Comparison of ENCODE assay signal across 22 cellular contexts in genomic region chr12:127277882-127278281, GRCh38.
DNase-seq lines count a peak whose midpoint lies in the region; ATAC-seq lines count a peak whose summit lies in the region.
"Had no signal": no experiment of that assay in that cellular context is flagged by ENCODE, and none has a peak within 500 bp of the region (broad histone marks: within the 10 kb centered on the region; RNA-seq: fewer than 3 reads in every experiment).

No MANE protein-coding gene starts in this region.

- DNase-seq in activated naive CD4-positive, alpha-beta T cell treated with anti-CD3 and anti-CD28 coated beads for 36 hours: no peak
- no peak for DNase-seq in activated naive CD4-positive, alpha-beta T cell treated with anti-CD3 and anti-CD28 coated beads, Interleukin-2, amount 50 U/mL, for 16 hours
- no peak for DNase-seq in stimulated activated effector memory CD8-positive, alpha-beta T cell treated with anti-CD3 and anti-CD28 coated beads, Interleukin-12 subunit alpha, Interleukin-12 subunit beta, amount 100 ng/mL, for 72 hours (ENCODE audit: low spot score in 2 of 2)
- no peak for DNase-seq in AML-193 (lab: John Stamatoyannopoulos, UW)
- no peak for DNase-seq in SIG-M5 (lab: John Stamatoyannopoulos, UW)
- DNase-seq in left cardiac atrium: no peak
- DNase-seq: 8988T; activated CD4-positive, alpha-beta T cell treated with anti-CD3 and anti-CD28 coated beads, Interleukin-2, amount 50 U/mL, for 4 hours; activated T-cell treated with anti-CD3 and anti-CD28 coated beads, Interleukin-2, amount 50 U/mL, for 72 hours; caudate nucleus; DMS153; effector memory CD4-positive, alpha-beta T cell; kidney; mesendoderm; NCI-H2029 treated with DMSO at 0.1 percent for 48 hours; NCI-H774; Peyer's patch; psoas muscle; stimulated activated naive CD4-positive, alpha-beta T cell treated with Interleukin-2 at 50 U/mL for 16 hours had no signal

- H3K27ac Mint-ChIP-seq in activated naive CD4-positive, alpha-beta T cell treated with anti-CD3 and anti-CD28 coated beads for 36 hours: peak overlapping the region; percentile 47
- H3K27ac Mint-ChIP-seq in stimulated activated effector memory CD8-positive, alpha-beta T cell treated with anti-CD3 and anti-CD28 coated beads, Interleukin-12 subunit alpha, Interleukin-12 subunit beta, amount 100 ng/mL, for 72 hours: peak overlapping the region; percentile 20
- H3K27ac Mint-ChIP-seq: activated T-cell treated with anti-CD3 and anti-CD28 coated beads, Interleukin-2, amount 50 U/mL, for 72 hours had no signal

- CTCF ChIA-PET in activated naive CD4-positive, alpha-beta T cell treated with anti-CD3 and anti-CD28 coated beads for 36 hours (lab: Charles Lee): interaction anchor here (0.6 kb wide), 1 partner anchor 401 kb away, joined by 6 read pairs; no protein-coding TSS in a partner anchor

- H3K27me3 Mint-ChIP-seq in activated naive CD4-positive, alpha-beta T cell treated with anti-CD3 and anti-CD28 coated beads for 36 hours (ENCODE audit: low read depth): peaks cover 35% of the 10 kb centered on the region

- H3K36me3 Mint-ChIP-seq in activated naive CD4-positive, alpha-beta T cell treated with anti-CD3 and anti-CD28 coated beads for 36 hours (ENCODE audit: low read depth): no peaks in the 10 kb centered on the region
- no peaks in the 10 kb centered on the region for H3K36me3 Mint-ChIP-seq in stimulated activated effector memory CD8-positive, alpha-beta T cell treated with anti-CD3 and anti-CD28 coated beads, Interleukin-12 subunit alpha, Interleukin-12 subunit beta, amount 100 ng/mL, for 72 hours
- H3K36me3 Mint-ChIP-seq: CD14-positive monocyte had no signal

- intact Hi-C loops in activated naive CD4-positive, alpha-beta T cell treated with anti-CD3 and anti-CD28 coated beads for 36 hours (cut with micrococcal nuclease): no loop called here
- intact Hi-C loops in left cardiac atrium (cut with DNase I): no loop called here

- ATAC-seq in HG02642 (IDR thresholded peaks at IDR 0.05; ENCODE audit: poor library complexity, unreplicated experiment) (peak; percentile 62), HG03520 (IDR thresholded peaks at IDR 0.05; ENCODE audit: unreplicated experiment) (peak; percentile 54), left cardiac atrium (no peak)
- ATAC-seq in stimulated activated effector memory CD8-positive, alpha-beta T cell treated with anti-CD3 and anti-CD28 coated beads, Interleukin-12 subunit alpha, Interleukin-12 subunit beta, amount 100 ng/mL, for 72 hours: peak; percentile 69
- ATAC-seq: psoas muscle had no signal

- H3K4me3 Mint-ChIP-seq in activated naive CD4-positive, alpha-beta T cell treated with anti-CD3 and anti-CD28 coated beads for 36 hours: no peak overlapping the region
- no peak overlapping the region for H3K4me3 Mint-ChIP-seq in stimulated activated effector memory CD8-positive, alpha-beta T cell treated with anti-CD3 and anti-CD28 coated beads, Interleukin-12 subunit alpha, Interleukin-12 subunit beta, amount 100 ng/mL, for 72 hours
- H3K4me3 Mint-ChIP-seq: activated T-cell treated with anti-CD3 and anti-CD28 coated beads, Interleukin-2, amount 50 U/mL, for 72 hours; CD14-positive monocyte had no signal

- H3K9me3 Mint-ChIP-seq in activated naive CD4-positive, alpha-beta T cell treated with anti-CD3 and anti-CD28 coated beads for 36 hours: no peaks in the 10 kb centered on the region
- no peaks in the 10 kb centered on the region for H3K9me3 Mint-ChIP-seq in stimulated activated effector memory CD8-positive, alpha-beta T cell treated with anti-CD3 and anti-CD28 coated beads, Interleukin-12 subunit alpha, Interleukin-12 subunit beta, amount 100 ng/mL, for 72 hours
- H3K9me3 Mint-ChIP-seq: activated T-cell treated with anti-CD3 and anti-CD28 coated beads, Interleukin-2, amount 50 U/mL, for 72 hours had no signal

- no peaks in the 10 kb centered on the region for H3K4me1 Mint-ChIP-seq in activated naive CD4-positive, alpha-beta T cell treated with anti-CD3 and anti-CD28 coated beads for 36 hours (ENCODE audit: low read depth)
- peaks cover 17% of the 10 kb centered on the region for H3K4me1 Mint-ChIP-seq in stimulated activated effector memory CD8-positive, alpha-beta T cell treated with anti-CD3 and anti-CD28 coated beads, Interleukin-12 subunit alpha, Interleukin-12 subunit beta, amount 100 ng/mL, for 72 hours

Comparison
In these comparisons a context has a peak if more than half of its experiments do, and no peak if none do; other contexts are left out.
1. ATAC-seq: peak in HG02642 (single experiment), HG03520 (single experiment) and stimulated activated effector memory CD8-positive, alpha-beta T cell treated with anti-CD3 and anti-CD28 coated beads, Interleukin-12 subunit alpha, Interleukin-12 subunit beta, amount 100 ng/mL, for 72 hours (single experiment); none in left cardiac atrium (0 of 2).